ENCODE assay signal across 25 cellular contexts in genomic region chr11:44028816-44029506, GRCh38. TPM values are rescaled to one million over a fixed set of nuclear protein-coding genes. Genes with fewer than 3 reads are reported as not detected.
DNase-seq lines count a peak whose midpoint lies in the region; ATAC-seq and TF ChIP-seq lines count a peak whose summit lies in the region.
"Had no signal": no experiment of that assay in that cellular context is flagged by ENCODE, and none has a peak within 500 bp of the region (broad histone marks: within the 10 kb centered on the region; RNA-seq: fewer than 3 reads in every experiment).

No MANE protein-coding gene starts in this region.

- H3K4me3 ChIP-seq in ascending aorta = no peak overlapping the region
- no peak overlapping the region for H3K4me3 ChIP-seq in mesenchymal stem cell (ENCODE audit: insufficient read depth in 1 of 2, low read depth in 1 of 2, low read length in 2 of 2)
- no peak overlapping the region for H3K4me3 ChIP-seq in thoracic aorta
- H3K4me3 ChIP-seq: GM12878, MG63 had no signal

- no peak overlapping the region for H3K4me2 ChIP-seq in mesenchymal stem cell (ENCODE audit: low read length, poor library complexity, severe bottlenecking)

- peak overlapping the region; percentile 4 for H4K8ac ChIP-seq in mesenchymal stem cell (ENCODE audit: low read length)

- H3K9me3 ChIP-seq in ascending aorta = peaks cover 5 to 8% of the 10 kb centered on the region in 2 donors
- peaks cover 24% of the 10 kb centered on the region for H3K9me3 ChIP-seq in mesenchymal stem cell (ENCODE audit: control insufficient read depth, low read length)
- peaks cover 9% of the 10 kb centered on the region for H3K9me3 ChIP-seq in thoracic aorta

- peak overlapping the region; percentile 30 for H3K9ac ChIP-seq in mesenchymal stem cell (ENCODE audit: low read length)

- H2BK120ac ChIP-seq in mesenchymal stem cell (ENCODE audit: low read depth, low read length) = no peak overlapping the region

- no peak overlapping the region for H4K91ac ChIP-seq in mesenchymal stem cell (ENCODE audit: low read length)

- H3K4me1 ChIP-seq in ascending aorta (peaks cover 29 to 44% of the 10 kb centered on the region in 2 donors), mesenchymal stem cell (ENCODE audit: control insufficient read depth, insufficient read depth, low read depth, low read length) (peaks cover 6% of the 10 kb centered on the region), thoracic aorta (ENCODE audit: control insufficient read depth in 1 of 2, low read depth in 2 of 2) (peaks cover 30 to 49% of the 10 kb centered on the region in 2 donors)
- H3K4me1 ChIP-seq: Caco-2 had no signal

- no peak overlapping the region for H2AK5ac ChIP-seq in mesenchymal stem cell (ENCODE audit: low read length, severe bottlenecking)

- DNase-seq in ELF-1 (ENCODE audit: low read depth, low spot score) (peak; percentile 54), ascending aorta (ENCODE audit: low spot score in 2 of 2) (peak in 1 of 2 donors; percentile 65), mesenchymal stem cell (no peak), thoracic aorta (ENCODE audit: low spot score) (no peak), NCI-H1092 treated with DMSO at 0.1 percent for 48 hours (lab: John Stamatoyannopoulos, UW) (no peak), T-helper 1 cell (no peak), nucleus accumbens (lab: John Stamatoyannopoulos, UW) (no peak)
- DNase-seq: Caco-2; CD4-positive, alpha-beta T cell; DMS153; GF-D8; Kasumi-1; MG63; NCI-H1092; NCI-H187; NCI-H2107; NCI-H510A treated with DMSO at 0.1 percent for 48 hours; NCI-H774; SHP77 had no signal

- H3K14ac ChIP-seq in mesenchymal stem cell (ENCODE audit: low read length in 2 of 2) = no peak overlapping the region

- H3K4ac ChIP-seq in mesenchymal stem cell (ENCODE audit: low read depth in 1 of 2, low read length in 2 of 2) = no peak overlapping the region

- no peak overlapping the region for H2BK15ac ChIP-seq in mesenchymal stem cell (ENCODE audit: low read depth, poor library complexity, severe bottlenecking)

- WGBS in mesenchymal stem cell = 88% methylated on average over 3 of the region's 3 CpGs

- peak overlapping the region; percentile 76 for H2BK12ac ChIP-seq in mesenchymal stem cell (ENCODE audit: low read length in 2 of 2)

- no peak overlapping the region for H3K23ac ChIP-seq in mesenchymal stem cell (ENCODE audit: low read length in 2 of 2)

- no peaks in the 10 kb centered on the region for H3K27me3 ChIP-seq in ascending aorta
- peaks cover 0 to 51% of the 10 kb centered on the region in 2 experiments for H3K27me3 ChIP-seq in mesenchymal stem cell (ENCODE audit: control insufficient read depth in 1 of 2, insufficient read depth in 1 of 2, low read length in 2 of 2)
- H3K27me3 ChIP-seq in thoracic aorta (replicated peaks; ENCODE audit: insufficient read depth) = no peaks in the 10 kb centered on the region
- H3K27me3 ChIP-seq: MG63 had no signal

- H3K36me3 ChIP-seq in ascending aorta (no peaks in the 10 kb centered on the region), mesenchymal stem cell (ENCODE audit: control insufficient read depth in 1 of 2, insufficient read depth in 2 of 2, low read depth in 1 of 2, low read length in 2 of 2) (no peaks in the 10 kb centered on the region), thoracic aorta (no peaks in the 10 kb centered on the region)
- H3K36me3 ChIP-seq: MG63 had no signal

- H2AFZ ChIP-seq in mesenchymal stem cell (ENCODE audit: low read depth, low read length) = no peak overlapping the region

- no peak overlapping the region for H2BK5ac ChIP-seq in mesenchymal stem cell (ENCODE audit: low read depth, low read length, poor library complexity, severe bottlenecking)

- ATAC-seq in thoracic aorta (ENCODE audit: insufficient number of reproducible peaks, low FRiP score, low read depth) = no peak
- ATAC-seq in esophagus mucosa = no peak
- ATAC-seq: GM12878, HCT116 had no signal

- no peaks in the 10 kb centered on the region for H3K79me1 ChIP-seq in mesenchymal stem cell (replicated peaks; ENCODE audit: low read length, poor library complexity, severe bottlenecking)

- no peak overlapping the region for H3K18ac ChIP-seq in mesenchymal stem cell (ENCODE audit: low read depth in 1 of 2, low read length in 2 of 2)

- TF ChIP-seq CTCF in ascending aorta (IDR thresholded peaks at IDR 0.05) (no peak), thoracic aorta (IDR thresholded peaks at IDR 0.05) (no peak)

- H3K27ac ChIP-seq in ascending aorta = peak overlapping the region; percentile 92 to 96
- H3K27ac ChIP-seq in mesenchymal stem cell (ENCODE audit: low read length, poor library complexity, severe bottlenecking) = no peak overlapping the region
- H3K27ac ChIP-seq in thoracic aorta = peak overlapping the region; percentile 40 to 52

- intact Hi-C loops in ascending aorta (cut with DNase I) = loop anchor here (1.0 kb wide), 1 partner anchor 8 kb away; no protein-coding TSS in a partner anchor

RNA-seq across cellular contexts. Expression of gene ACCSL, which starts 18.8 kb away (rescaled TPM):
- total RNA-seq in ascending aorta = not detected
- not detected for polyA plus RNA-seq in mesenchymal stem cell (2013, experiment 1 of 2)
- polyA plus RNA-seq in mesenchymal stem cell (2013, experiment 2 of 2) = not detected
- not detected for total RNA-seq in thoracic aorta
- not detected for total RNA-seq in esophagus mucosa
- total RNA-seq: Caco-2; CD4-positive, alpha-beta T cell; Daoy; GM12878; RPMI7951 had no signal
- polyA plus RNA-seq: BJ had no signal

RNA-seq across cellular contexts. Expression of gene ACCS, which starts 37.1 kb away (rescaled TPM):
- 8.5 TPM for total RNA-seq in ascending aorta
- 7.4 TPM for polyA plus RNA-seq in mesenchymal stem cell (2013, experiment 1 of 2)
- 7.0 TPM for polyA plus RNA-seq in mesenchymal stem cell (2013, experiment 2 of 2)
- total RNA-seq in thoracic aorta = 10 to 100 TPM; 32.3 to 32.6 TPM
- 5.9 TPM for total RNA-seq in esophagus mucosa
